In the genomic region with DNA sequence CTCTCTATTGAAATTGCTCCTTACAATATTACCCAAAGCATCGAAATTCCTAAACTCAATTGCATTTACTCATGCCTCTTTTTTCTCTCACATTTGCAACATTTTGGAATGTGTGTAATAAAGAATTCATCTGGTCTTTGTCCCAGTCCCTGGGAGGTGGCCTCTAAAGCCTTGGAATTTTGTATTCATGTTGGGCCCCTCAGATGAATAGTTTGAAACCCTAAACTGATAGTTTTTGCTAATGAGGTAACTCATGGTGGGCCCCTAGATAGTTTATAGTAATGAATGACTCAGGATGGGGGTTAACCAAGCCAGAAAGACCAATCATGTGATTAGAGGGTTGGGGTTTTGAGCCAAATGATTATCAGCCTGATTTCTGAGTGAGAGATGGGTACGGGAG, we compare ENCODE assay signal across 1 cellular context.
TF ChIP-seq lines count a peak whose summit lies in the region.

No MANE protein-coding gene starts in this region.

TF ChIP-seq in H1, 55 proteins besides CTCF, POLR2A, EP300 and RAD21:
- TF ChIP-seq TAF1 (IDR thresholded peaks at IDR 0.05; ENCODE audit: low read depth, low read length) (no peak), POU5F1 (IDR thresholded peaks at IDR 0.05; ENCODE audit: low read depth, low read length) (no peak), SP2 (IDR thresholded peaks at IDR 0.05; ENCODE audit: low read length) (no peak), RBBP5 (IDR thresholded peaks at IDR 0.05; ENCODE audit: borderline replicate concordance, low read depth, low read length) (no peak), YY1 (IDR thresholded peaks at IDR 0.05; ENCODE audit: low read depth, low read length) (no peak), BCL11A (IDR thresholded peaks at IDR 0.05; ENCODE audit: low read depth in 2 of 2, low read length in 2 of 2) (no peak), CEBPB (IDR thresholded peaks at IDR 0.05; ENCODE audit: low read depth, low read length) (no peak), SRF (IDR thresholded peaks at IDR 0.05; ENCODE audit: low read depth, low read length) (no peak), KDM4A (IDR thresholded peaks at IDR 0.05; ENCODE audit: low read depth, low read length, severe bottlenecking) (no peak), MAFK (IDR thresholded peaks at IDR 0.05; ENCODE audit: low read depth, low read length) (no peak), SP4 (IDR thresholded peaks at IDR 0.05; ENCODE audit: low read length) (no peak), KDM5A (IDR thresholded peaks at IDR 0.05; ENCODE audit: low read length) (no peak)
- TF ChIP-seq, protein P1, sequence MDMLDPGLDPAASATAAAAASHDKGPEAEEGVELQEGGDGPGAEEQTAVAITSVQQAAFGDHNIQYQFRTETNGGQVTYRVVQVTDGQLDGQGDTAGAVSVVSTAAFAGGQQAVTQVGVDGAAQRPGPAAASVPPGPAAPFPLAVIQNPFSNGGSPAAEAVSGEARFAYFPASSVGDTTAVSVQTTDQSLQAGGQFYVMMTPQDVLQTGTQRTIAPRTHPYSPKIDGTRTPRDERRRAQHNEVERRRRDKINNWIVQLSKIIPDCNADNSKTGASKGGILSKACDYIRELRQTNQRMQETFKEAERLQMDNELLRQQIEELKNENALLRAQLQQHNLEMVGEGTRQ (IDR thresholded peaks at IDR 0.05; ENCODE audit: low read length), result no peak
- TF ChIP-seq, protein P2, sequence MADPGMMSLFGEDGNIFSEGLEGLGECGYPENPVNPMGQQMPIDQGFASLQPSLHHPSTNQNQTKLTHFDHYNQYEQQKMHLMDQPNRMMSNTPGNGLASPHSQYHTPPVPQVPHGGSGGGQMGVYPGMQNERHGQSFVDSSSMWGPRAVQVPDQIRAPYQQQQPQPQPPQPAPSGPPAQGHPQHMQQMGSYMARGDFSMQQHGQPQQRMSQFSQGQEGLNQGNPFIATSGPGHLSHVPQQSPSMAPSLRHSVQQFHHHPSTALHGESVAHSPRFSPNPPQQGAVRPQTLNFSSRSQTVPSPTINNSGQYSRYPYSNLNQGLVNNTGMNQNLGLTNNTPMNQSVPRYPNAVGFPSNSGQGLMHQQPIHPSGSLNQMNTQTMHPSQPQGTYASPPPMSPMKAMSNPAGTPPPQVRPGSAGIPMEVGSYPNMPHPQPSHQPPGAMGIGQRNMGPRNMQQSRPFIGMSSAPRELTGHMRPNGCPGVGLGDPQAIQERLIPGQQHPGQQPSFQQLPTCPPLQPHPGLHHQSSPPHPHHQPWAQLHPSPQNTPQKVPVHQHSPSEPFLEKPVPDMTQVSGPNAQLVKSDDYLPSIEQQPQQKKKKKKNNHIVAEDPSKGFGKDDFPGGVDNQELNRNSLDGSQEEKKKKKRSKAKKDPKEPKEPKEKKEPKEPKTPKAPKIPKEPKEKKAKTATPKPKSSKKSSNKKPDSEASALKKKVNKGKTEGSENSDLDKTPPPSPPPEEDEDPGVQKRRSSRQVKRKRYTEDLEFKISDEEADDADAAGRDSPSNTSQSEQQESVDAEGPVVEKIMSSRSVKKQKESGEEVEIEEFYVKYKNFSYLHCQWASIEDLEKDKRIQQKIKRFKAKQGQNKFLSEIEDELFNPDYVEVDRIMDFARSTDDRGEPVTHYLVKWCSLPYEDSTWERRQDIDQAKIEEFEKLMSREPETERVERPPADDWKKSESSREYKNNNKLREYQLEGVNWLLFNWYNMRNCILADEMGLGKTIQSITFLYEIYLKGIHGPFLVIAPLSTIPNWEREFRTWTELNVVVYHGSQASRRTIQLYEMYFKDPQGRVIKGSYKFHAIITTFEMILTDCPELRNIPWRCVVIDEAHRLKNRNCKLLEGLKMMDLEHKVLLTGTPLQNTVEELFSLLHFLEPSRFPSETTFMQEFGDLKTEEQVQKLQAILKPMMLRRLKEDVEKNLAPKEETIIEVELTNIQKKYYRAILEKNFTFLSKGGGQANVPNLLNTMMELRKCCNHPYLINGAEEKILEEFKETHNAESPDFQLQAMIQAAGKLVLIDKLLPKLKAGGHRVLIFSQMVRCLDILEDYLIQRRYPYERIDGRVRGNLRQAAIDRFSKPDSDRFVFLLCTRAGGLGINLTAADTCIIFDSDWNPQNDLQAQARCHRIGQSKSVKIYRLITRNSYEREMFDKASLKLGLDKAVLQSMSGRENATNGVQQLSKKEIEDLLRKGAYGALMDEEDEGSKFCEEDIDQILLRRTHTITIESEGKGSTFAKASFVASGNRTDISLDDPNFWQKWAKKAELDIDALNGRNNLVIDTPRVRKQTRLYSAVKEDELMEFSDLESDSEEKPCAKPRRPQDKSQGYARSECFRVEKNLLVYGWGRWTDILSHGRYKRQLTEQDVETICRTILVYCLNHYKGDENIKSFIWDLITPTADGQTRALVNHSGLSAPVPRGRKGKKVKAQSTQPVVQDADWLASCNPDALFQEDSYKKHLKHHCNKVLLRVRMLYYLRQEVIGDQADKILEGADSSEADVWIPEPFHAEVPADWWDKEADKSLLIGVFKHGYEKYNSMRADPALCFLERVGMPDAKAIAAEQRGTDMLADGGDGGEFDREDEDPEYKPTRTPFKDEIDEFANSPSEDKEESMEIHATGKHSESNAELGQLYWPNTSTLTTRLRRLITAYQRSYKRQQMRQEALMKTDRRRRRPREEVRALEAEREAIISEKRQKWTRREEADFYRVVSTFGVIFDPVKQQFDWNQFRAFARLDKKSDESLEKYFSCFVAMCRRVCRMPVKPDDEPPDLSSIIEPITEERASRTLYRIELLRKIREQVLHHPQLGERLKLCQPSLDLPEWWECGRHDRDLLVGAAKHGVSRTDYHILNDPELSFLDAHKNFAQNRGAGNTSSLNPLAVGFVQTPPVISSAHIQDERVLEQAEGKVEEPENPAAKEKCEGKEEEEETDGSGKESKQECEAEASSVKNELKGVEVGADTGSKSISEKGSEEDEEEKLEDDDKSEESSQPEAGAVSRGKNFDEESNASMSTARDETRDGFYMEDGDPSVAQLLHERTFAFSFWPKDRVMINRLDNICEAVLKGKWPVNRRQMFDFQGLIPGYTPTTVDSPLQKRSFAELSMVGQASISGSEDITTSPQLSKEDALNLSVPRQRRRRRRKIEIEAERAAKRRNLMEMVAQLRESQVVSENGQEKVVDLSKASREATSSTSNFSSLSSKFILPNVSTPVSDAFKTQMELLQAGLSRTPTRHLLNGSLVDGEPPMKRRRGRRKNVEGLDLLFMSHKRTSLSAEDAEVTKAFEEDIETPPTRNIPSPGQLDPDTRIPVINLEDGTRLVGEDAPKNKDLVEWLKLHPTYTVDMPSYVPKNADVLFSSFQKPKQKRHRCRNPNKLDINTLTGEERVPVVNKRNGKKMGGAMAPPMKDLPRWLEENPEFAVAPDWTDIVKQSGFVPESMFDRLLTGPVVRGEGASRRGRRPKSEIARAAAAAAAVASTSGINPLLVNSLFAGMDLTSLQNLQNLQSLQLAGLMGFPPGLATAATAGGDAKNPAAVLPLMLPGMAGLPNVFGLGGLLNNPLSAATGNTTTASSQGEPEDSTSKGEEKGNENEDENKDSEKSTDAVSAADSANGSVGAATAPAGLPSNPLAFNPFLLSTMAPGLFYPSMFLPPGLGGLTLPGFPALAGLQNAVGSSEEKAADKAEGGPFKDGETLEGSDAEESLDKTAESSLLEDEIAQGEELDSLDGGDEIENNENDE (IDR thresholded peaks at IDR 0.05; ENCODE audit: insufficient replicate concordance, low read length), result no peak
- TF ChIP-seq, protein P3, sequence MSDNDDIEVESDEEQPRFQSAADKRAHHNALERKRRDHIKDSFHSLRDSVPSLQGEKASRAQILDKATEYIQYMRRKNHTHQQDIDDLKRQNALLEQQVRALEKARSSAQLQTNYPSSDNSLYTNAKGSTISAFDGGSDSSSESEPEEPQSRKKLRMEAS (IDR thresholded peaks at IDR 0.05), result no peak
- TF ChIP-seq, protein P4, sequence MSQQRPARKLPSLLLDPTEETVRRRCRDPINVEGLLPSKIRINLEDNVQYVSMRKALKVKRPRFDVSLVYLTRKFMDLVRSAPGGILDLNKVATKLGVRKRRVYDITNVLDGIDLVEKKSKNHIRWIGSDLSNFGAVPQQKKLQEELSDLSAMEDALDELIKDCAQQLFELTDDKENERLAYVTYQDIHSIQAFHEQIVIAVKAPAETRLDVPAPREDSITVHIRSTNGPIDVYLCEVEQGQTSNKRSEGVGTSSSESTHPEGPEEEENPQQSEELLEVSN (IDR thresholded peaks at IDR 0.05), result no peak
